ENCODE assay signal across 1 cellular context in the genomic region with DNA sequence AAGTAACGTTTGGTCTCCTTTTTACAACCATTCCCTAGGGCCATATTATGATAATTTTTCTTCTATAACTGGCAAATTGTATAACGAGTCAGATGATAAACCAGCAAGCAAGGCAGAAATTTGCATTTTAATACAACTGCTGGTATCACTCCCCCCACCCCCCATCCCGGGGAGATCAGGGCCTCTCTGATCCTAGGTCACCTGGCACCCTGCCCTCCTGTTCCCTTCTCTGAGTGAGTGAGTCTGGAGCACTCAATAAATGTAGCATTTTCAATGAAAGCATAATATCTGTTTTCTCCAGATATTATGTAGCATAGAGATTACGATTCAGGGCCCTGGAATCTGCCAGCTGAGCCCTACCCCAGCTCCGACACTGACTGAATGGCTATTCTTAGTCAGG.
TF ChIP-seq lines count a peak whose summit lies in the region.

No MANE protein-coding gene starts in this region.

TF ChIP-seq in H1, 55 proteins besides CTCF, POLR2A, EP300 and RAD21:
- no peak for TF ChIP-seq SIN3A (conservative IDR thresholded peaks at IDR 0.05 in 1 of 2, IDR thresholded peaks at IDR 0.05 in 1 of 2; ENCODE audit: low read depth in 1 of 2, low read length in 2 of 2)
- TF ChIP-seq JUND (IDR thresholded peaks at IDR 0.05; ENCODE audit: low read length): no peak
- no peak for TF ChIP-seq FOSL1 (IDR thresholded peaks at IDR 0.05; ENCODE audit: insufficient read depth, low read depth, low read length)
- no peak for TF ChIP-seq CEBPB (IDR thresholded peaks at IDR 0.05; ENCODE audit: low read depth, low read length)
- no peak for TF ChIP-seq NRF1 (IDR thresholded peaks at IDR 0.05; ENCODE audit: low read depth, low read length)
- TF ChIP-seq SIX5 (IDR thresholded peaks at IDR 0.05; ENCODE audit: low read depth, low read length): no peak
- no peak for TF ChIP-seq CHD1 (IDR thresholded peaks at IDR 0.05; ENCODE audit: low read depth, low read length)
- no peak for TF ChIP-seq SP4 (IDR thresholded peaks at IDR 0.05; ENCODE audit: low read length)
- no peak for TF ChIP-seq YY1 (IDR thresholded peaks at IDR 0.05; ENCODE audit: low read depth, low read length)
- no peak for TF ChIP-seq BCL11A (IDR thresholded peaks at IDR 0.05; ENCODE audit: low read depth in 2 of 2, low read length in 2 of 2)
TF ChIP-seq in H1: peak in this region for 0.
